In the genomic region with DNA sequence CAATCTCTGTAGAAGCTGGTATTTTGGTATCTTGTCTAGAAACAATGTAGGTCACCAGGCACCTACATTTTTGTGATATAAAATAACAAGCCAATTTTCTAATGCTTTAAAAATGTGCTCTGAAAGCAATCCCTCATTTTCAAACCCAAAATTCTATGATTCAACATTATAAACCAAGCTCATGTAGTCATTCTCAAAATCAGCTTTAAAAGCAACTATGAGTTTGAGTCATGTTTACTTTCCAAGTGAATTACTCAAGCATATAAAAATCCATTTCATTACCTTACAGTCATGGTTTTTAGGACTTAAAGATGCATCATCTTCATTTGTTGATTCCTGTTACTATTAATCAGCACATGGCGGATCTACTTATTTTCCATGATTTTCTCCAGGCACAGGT, we compare ENCODE assay signal across 24 cellular contexts.
DNase-seq lines count a peak whose midpoint lies in the region; ATAC-seq, FAIRE-seq and TF ChIP-seq lines count a peak whose summit lies in the region.
"Had no signal": no experiment of that assay in that cellular context is flagged by ENCODE, and none has a peak within 500 bp of the region (broad histone marks: within the 10 kb centered on the region; RNA-seq: fewer than 3 reads in every experiment).

No MANE protein-coding gene starts in this region.

- intact Hi-C loops in tibial artery (cut with DNase I; ENCODE audit: low total_unique reads): no loop called here

- H3K9ac ChIP-seq in GM23248 (no peak overlapping the region), astrocyte (ENCODE audit: low read length) (no peak overlapping the region)

- DNase-seq in AG08395 (ENCODE audit: low spot score): peak; percentile 23
- peak; percentile 82 for DNase-seq in GM23248
- DNase-seq in astrocyte (ENCODE audit: low read depth): peak; percentile 73
- peak; percentile 22 to 67 for DNase-seq in foreskin keratinocyte
- no peak for DNase-seq in GM23338 (ENCODE audit: low spot score)
- no peak for DNase-seq in AML-193 (lab: John Stamatoyannopoulos, UW)
- no peak for DNase-seq in GM19238 (ENCODE audit: insufficient read length, low spot score)
- DNase-seq in tibial artery: no peak
- DNase-seq: activated CD8-positive, alpha-beta T cell treated with anti-CD3 and anti-CD28 coated beads, Interleukin-2, amount 10 ng/mL, durations not matched to agents 7 days and 5 days; activated naive CD4-positive, alpha-beta T cell treated with anti-CD3 and anti-CD28 coated beads for 36 hours; activated T-cell treated with anti-CD3 and anti-CD28 coated beads, Interleukin-2, amount 50 U/mL, for 1 hour; anterior cingulate cortex; CD4-positive, alpha-beta T cell; MG63; naive thymus-derived CD4-positive, alpha-beta T cell; NCI-H146; NCI-H526 treated with DMSO at 0.1 percent for 48 hours; ovary; right cardiac atrium; stimulated activated CD4-positive, alpha-beta T cell treated with anti-CD3 and anti-CD28 coated beads, Interleukin-12 subunit alpha, Interleukin-12 subunit beta, amount 100 ng/mL, for 4 hours had no signal

- in situ Hi-C loops in GM23248 (cut with MboI): no loop called here

- H3K27me3 Mint-ChIP-seq in astrocyte (ENCODE audit: low read depth, unreplicated experiment) (no peaks in the 10 kb centered on the region), GM23338 (ENCODE audit: insufficient read depth, low read depth, poor library complexity) (no peaks in the 10 kb centered on the region)
- H3K27me3 Mint-ChIP-seq: CD4-positive, alpha-beta T cell had no signal

- TF ChIP-seq CTCF in astrocyte (IDR thresholded peaks at IDR 0.05; ENCODE audit: insufficient read depth, low read depth, low read length) (no peak), foreskin keratinocyte (conservative IDR thresholded peaks at IDR 0.05) (no peak), GM23338 (conservative IDR thresholded peaks at IDR 0.05; ENCODE audit: low read depth in 2 of 2) (no peak), tibial artery (IDR thresholded peaks at IDR 0.05) (no peak)

- H3K4me2 ChIP-seq in GM23248 (ENCODE audit: unreplicated experiment) (peak overlapping the region; percentile 30), astrocyte (ENCODE audit: low read length) (no peak overlapping the region), GM23338 (no peak overlapping the region)

- 14 to 28% methylated on average over 1 of the region's 1 CpG for WGBS in GM23248 (ENCODE audit: low coverage in 1 of 2, low lambda C conversion rate in 2 of 2, missing lambda C conversion rate in 2 of 2), 2 experiments

- H3K9me3 ChIP-seq in GM23248 (ENCODE audit: low read depth) (no peaks in the 10 kb centered on the region), astrocyte (ENCODE audit: insufficient read depth, low read depth, low read length) (no peaks in the 10 kb centered on the region), tibial artery (no peaks in the 10 kb centered on the region)
- H3K9me3 ChIP-seq: HAP-1, MG63, ovary, upper lobe of left lung had no signal

- no peak overlapping the region for H3K4me3 Mint-ChIP-seq in astrocyte (ENCODE audit: unreplicated experiment)
- no peak overlapping the region for H3K4me3 Mint-ChIP-seq in GM23338
- H3K4me3 Mint-ChIP-seq: activated CD8-positive, alpha-beta T cell treated with anti-CD3 and anti-CD28 coated beads, Interleukin-2, amount 10 ng/mL, durations not matched to agents 7 days and 5 days; activated naive CD4-positive, alpha-beta T cell treated with anti-CD3 and anti-CD28 coated beads for 36 hours; CD4-positive, alpha-beta T cell; naive thymus-derived CD4-positive, alpha-beta T cell had no signal

- H3K9me2 ChIP-seq in GM23248 (ENCODE audit: insufficient read depth) (no peaks in the 10 kb centered on the region), GM23338 (ENCODE audit: insufficient read depth) (no peaks in the 10 kb centered on the region)

- H3K4me1 Mint-ChIP-seq in astrocyte (ENCODE audit: low read depth, unreplicated experiment): no peaks in the 10 kb centered on the region
- no peaks in the 10 kb centered on the region for H3K4me1 Mint-ChIP-seq in GM23338

- H3F3A ChIP-seq in GM23248 (ENCODE audit: insufficient read depth) (peaks cover 7% of the 10 kb centered on the region; the same call in 1 of the 2 replicates), GM23338 (replicated peaks; ENCODE audit: low read depth) (no peaks in the 10 kb centered on the region)

- no peak overlapping the region for H3K4me3 ChIP-seq in GM23248
- no peak overlapping the region for H3K4me3 ChIP-seq in astrocyte (ENCODE audit: insufficient read depth, low read depth, low read length)
- H3K4me3 ChIP-seq in GM23338: no peak overlapping the region
- no peak overlapping the region for H3K4me3 ChIP-seq in tibial artery
- H3K4me3 ChIP-seq: HAP-1, MG63, ovary, upper lobe of left lung had no signal

- H3K27me3 ChIP-seq in GM23248 (replicated peaks; ENCODE audit: insufficient read depth): no peaks in the 10 kb centered on the region
- no peaks in the 10 kb centered on the region for H3K27me3 ChIP-seq in astrocyte (ENCODE audit: insufficient read depth, low read length)
- no peaks in the 10 kb centered on the region for H3K27me3 ChIP-seq in foreskin keratinocyte
- H3K27me3 ChIP-seq in GM23338 (ENCODE audit: insufficient read depth): no peaks in the 10 kb centered on the region
- no peaks in the 10 kb centered on the region for H3K27me3 ChIP-seq in tibial artery
- H3K27me3 ChIP-seq: MG63, ovary, upper lobe of left lung had no signal

- H3K79me2 ChIP-seq in GM23248 (ENCODE audit: insufficient read depth) (no peaks in the 10 kb centered on the region), astrocyte (ENCODE audit: insufficient read depth, low read length) (no peaks in the 10 kb centered on the region), GM23338 (replicated peaks; ENCODE audit: insufficient read depth) (no peaks in the 10 kb centered on the region)

- FAIRE-seq in astrocyte (lab: Jason Lieb, UNC): peak; percentile 87
- FAIRE-seq: G401.6 had no signal

- H4K20me1 ChIP-seq in GM23248 (ENCODE audit: insufficient read depth): no peaks in the 10 kb centered on the region
- no peaks in the 10 kb centered on the region for H4K20me1 ChIP-seq in astrocyte (ENCODE audit: insufficient read depth, low read length)
- no peaks in the 10 kb centered on the region for H4K20me1 ChIP-seq in GM23338 (replicated peaks; ENCODE audit: insufficient read depth)

- H3K4me1 ChIP-seq in GM23248 (ENCODE audit: insufficient read depth) (peaks cover 6% of the 10 kb centered on the region; the same call in 1 of the 2 replicates), astrocyte (ENCODE audit: insufficient read depth, low read length) (no peaks in the 10 kb centered on the region), foreskin keratinocyte (no peaks in the 10 kb centered on the region), GM23338 (ENCODE audit: insufficient read depth) (no peaks in the 10 kb centered on the region), tibial artery (no peaks in the 10 kb centered on the region)
- H3K4me1 ChIP-seq: HAP-1, upper lobe of left lung had no signal

- H3K27ac Mint-ChIP-seq in astrocyte (ENCODE audit: unreplicated experiment) (no peak overlapping the region), GM23338 (no peak overlapping the region)
- H3K27ac Mint-ChIP-seq: activated CD8-positive, alpha-beta T cell treated with anti-CD3 and anti-CD28 coated beads, Interleukin-2, amount 10 ng/mL, durations not matched to agents 7 days and 5 days; activated naive CD4-positive, alpha-beta T cell treated with anti-CD3 and anti-CD28 coated beads for 36 hours; CD4-positive, alpha-beta T cell; naive thymus-derived CD4-positive, alpha-beta T cell had no signal

- ATAC-seq in foreskin keratinocyte (peak; percentile 35), GM23338 (no peak)
- ATAC-seq: activated CD8-positive, alpha-beta T cell treated with anti-CD3 and anti-CD28 coated beads, Interleukin-2, amount 10 ng/mL, durations not matched to agents 7 days and 5 days; naive thymus-derived CD4-positive, alpha-beta T cell; right cardiac atrium; Right ventricle myocardium inferior had no signal

- H3K9me3 Mint-ChIP-seq in astrocyte (ENCODE audit: unreplicated experiment) (no peaks in the 10 kb centered on the region), GM23338 (no peaks in the 10 kb centered on the region)
- H3K9me3 Mint-ChIP-seq: activated naive CD4-positive, alpha-beta T cell treated with anti-CD3 and anti-CD28 coated beads for 36 hours; CD4-positive, alpha-beta T cell; naive thymus-derived CD4-positive, alpha-beta T cell had no signal

- H2AFZ ChIP-seq in GM23248 (no peak overlapping the region), astrocyte (ENCODE audit: low read depth, low read length) (no peak overlapping the region), GM23338 (no peak overlapping the region)

- H3K36me3 Mint-ChIP-seq in astrocyte (ENCODE audit: low read depth, unreplicated experiment) (no peaks in the 10 kb centered on the region), GM23338 (ENCODE audit: low read depth) (no peaks in the 10 kb centered on the region)

- H3K27ac ChIP-seq in GM23248 (peak overlapping the region; percentile 37), astrocyte (ENCODE audit: low read depth, low read length) (no peak overlapping the region), foreskin keratinocyte (no peak overlapping the region), GM23338 (ENCODE audit: low read depth) (no peak overlapping the region), tibial artery (no peak overlapping the region)
- H3K27ac ChIP-seq: ovary, upper lobe of left lung had no signal

- H3K36me3 ChIP-seq in GM23248 (ENCODE audit: low read depth) (no peaks in the 10 kb centered on the region), astrocyte (ENCODE audit: insufficient read depth, low read length) (no peaks in the 10 kb centered on the region), GM23338 (ENCODE audit: insufficient read depth) (no peaks in the 10 kb centered on the region), tibial artery (no peaks in the 10 kb centered on the region)
- H3K36me3 ChIP-seq: HAP-1, MG63, ovary, upper lobe of left lung had no signal

Comparison
In these comparisons a context has a peak if more than half of its experiments do, and no peak if none do; other contexts are left out.
1. DNase-seq: peak in AG08395 (single experiment), GM23248 (single experiment), astrocyte (single experiment) and foreskin keratinocyte (2 of 2); none in GM23338 (single experiment), AML-193 (0 of 2), GM19238 (single experiment) and tibial artery (0 of 2).